Comparison of ENCODE assay signal across 9 cellular contexts in the genomic region with DNA sequence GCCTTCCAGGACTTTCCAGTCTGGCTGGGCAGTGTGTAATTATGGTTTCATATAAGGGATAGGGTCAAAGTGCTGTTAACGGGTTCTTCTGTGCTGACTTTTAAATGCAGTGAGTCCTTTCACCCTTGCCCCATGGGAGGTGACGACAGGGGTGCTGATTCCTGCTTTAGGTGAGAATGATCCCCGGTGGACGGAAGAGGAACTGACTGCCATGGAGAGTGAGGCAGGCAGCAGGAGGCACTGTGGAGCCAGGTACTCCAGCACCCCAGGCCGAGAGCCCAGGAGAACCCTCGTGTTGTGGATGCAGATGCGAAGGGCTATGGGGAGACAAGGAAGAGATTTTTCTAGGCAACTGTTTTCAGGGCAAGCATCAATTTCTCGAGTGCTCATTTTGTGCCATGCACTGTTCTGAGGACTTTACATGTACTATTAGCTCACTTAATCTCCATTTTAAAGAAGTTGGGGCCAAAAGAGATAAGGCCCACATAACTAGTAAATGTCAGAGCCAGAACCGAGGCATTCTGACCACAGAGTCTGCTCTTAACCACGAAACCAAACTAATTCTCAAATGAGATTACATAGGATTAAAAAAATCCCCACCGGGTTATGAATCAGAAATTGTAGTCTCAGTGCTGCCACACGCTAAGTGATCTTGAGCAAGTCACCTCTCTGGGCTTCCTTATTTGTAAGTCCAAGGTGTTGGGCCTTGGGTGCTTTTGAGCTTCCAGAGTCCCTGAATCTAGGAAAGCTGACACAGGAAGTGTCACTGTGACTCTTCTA. TPM values are rescaled to one million over a fixed set of nuclear protein-coding genes. Genes with fewer than 3 reads are reported as not detected.
A peak's percentile ranks its signal among the peaks of the same experiment; 100 is the strongest.
DNase-seq lines count a peak whose midpoint lies in the region; TF ChIP-seq lines count a peak whose summit lies in the region.
"Had no signal": no experiment of that assay in that cellular context is flagged by ENCODE, and none has a peak within 500 bp of the region (broad histone marks: within the 10 kb centered on the region; RNA-seq: fewer than 3 reads in every experiment).

No MANE protein-coding gene starts in this region.

- peaks cover 34% of the 10 kb centered on the region for H3K4me1 Mint-ChIP-seq in activated CD4-positive, alpha-beta T cell treated with anti-CD3 and anti-CD28 coated beads, Interleukin-2, amount 10 ng/mL, durations not matched to agents 24 days and 14 days
- H3K4me1 Mint-ChIP-seq in mesothelial cell of epicardium, result peaks cover 13% of the 10 kb centered on the region

- peaks cover 16% of the 10 kb centered on the region for H3K36me3 Mint-ChIP-seq in activated CD4-positive, alpha-beta T cell treated with anti-CD3 and anti-CD28 coated beads, Interleukin-2, amount 10 ng/mL, durations not matched to agents 24 days and 14 days (ENCODE audit: low read depth)
- H3K36me3 Mint-ChIP-seq in mesothelial cell of epicardium, result peaks cover 10% of the 10 kb centered on the region

- no peaks in the 10 kb centered on the region for H3K9me3 ChIP-seq in A673 (ENCODE audit: low read depth, low read length, poor library complexity, severe bottlenecking)

- peak overlapping the region; percentile 62 for H3K27ac Mint-ChIP-seq in activated CD4-positive, alpha-beta T cell treated with anti-CD3 and anti-CD28 coated beads, Interleukin-2, amount 10 ng/mL, durations not matched to agents 24 days and 14 days
- H3K27ac Mint-ChIP-seq in mesothelial cell of epicardium, result no peak overlapping the region
- H3K27ac Mint-ChIP-seq: activated naive CD4-positive, alpha-beta T cell treated with anti-CD3 and anti-CD28 coated beads, Interleukin-2, amount 50 U/mL, for 24 hours had no signal

- H3K4me1 ChIP-seq in A673 (ENCODE audit: insufficient read depth, low read length, poor library complexity, severe bottlenecking), result peaks cover 14% of the 10 kb centered on the region

- no peaks in the 10 kb centered on the region for H3K9me3 Mint-ChIP-seq in activated CD4-positive, alpha-beta T cell treated with anti-CD3 and anti-CD28 coated beads, Interleukin-2, amount 10 ng/mL, durations not matched to agents 24 days and 14 days
- no peaks in the 10 kb centered on the region for H3K9me3 Mint-ChIP-seq in mesothelial cell of epicardium
- H3K9me3 Mint-ChIP-seq: activated naive CD4-positive, alpha-beta T cell treated with anti-CD3 and anti-CD28 coated beads, Interleukin-2, amount 50 U/mL, for 24 hours had no signal

- peak overlapping the region; percentile 65 for H3K4me3 Mint-ChIP-seq in activated CD4-positive, alpha-beta T cell treated with anti-CD3 and anti-CD28 coated beads, Interleukin-2, amount 10 ng/mL, durations not matched to agents 24 days and 14 days
- no peak overlapping the region for H3K4me3 Mint-ChIP-seq in mesothelial cell of epicardium
- H3K4me3 Mint-ChIP-seq: activated naive CD4-positive, alpha-beta T cell treated with anti-CD3 and anti-CD28 coated beads, Interleukin-2, amount 50 U/mL, for 24 hours had no signal

- DNase-seq in A673 (ENCODE audit: low spot score) (peak; percentile 36), H7 (peak; percentile 59), glomerular visceral epithelial cell (ENCODE audit: extremely low spot score) (peak; percentile 54), mesothelial cell of epicardium (ENCODE audit: low spot score in 2 of 2, unreplicated experiment in 2 of 2) (no peak), NOMO-1 (lab: John Stamatoyannopoulos, UW; ENCODE audit: unreplicated experiment in 2 of 2) (no peak), UCSD-AML1 (lab: John Stamatoyannopoulos, UW; ENCODE audit: unreplicated experiment) (no peak), ecto neural progenitor cell (ENCODE audit: low spot score) (no peak)
- peak; percentile 74 for DNase-seq in activated CD4-positive, alpha-beta T cell treated with anti-CD3 and anti-CD28 coated beads, Interleukin-2, amount 10 ng/mL, durations not matched to agents 24 days and 14 days

- BruUV-seq in A673 (replicated peaks; lab: Mats Ljungman, UMichigan), result no TSS peak

- intact Hi-C loops in A673 (cut with micrococcal nuclease; ENCODE audit: unreplicated experiment), result no loop called here
- intact Hi-C loops in activated CD4-positive, alpha-beta T cell treated with anti-CD3 and anti-CD28 coated beads, Interleukin-2, amount 10 ng/mL, durations not matched to agents 24 days and 14 days (cut with micrococcal nuclease), result no loop called here

- CTCF ChIA-PET in A673 (lab: Charles Lee), result interaction anchor here (0.9 kb wide), 1 partner anchor 184 kb away, joined by 3 read pairs; no protein-coding TSS in a partner anchor

- POLR2A ChIA-PET in A673 (lab: Charles Lee; ENCODE audit: low non-redundant PET), result no interaction called here

- TF ChIP-seq CTCF in A673 (conservative IDR thresholded peaks at IDR 0.05; ENCODE audit: low read depth, low read length) (peak; percentile 63), mesothelial cell of epicardium (IDR thresholded peaks at IDR 0.05; ENCODE audit: unreplicated experiment) (no peak)

- H3K4me3 ChIP-seq in A673 (ENCODE audit: low read depth, low read length, poor library complexity, severe bottlenecking) (no peak overlapping the region), H7 (ENCODE audit: insufficient read depth, low read depth, low read length) (no peak overlapping the region)

- no peak overlapping the region for H3K27ac ChIP-seq in A673 (ENCODE audit: low read depth, low read length, poor library complexity, severe bottlenecking)

- H3K27me3 Mint-ChIP-seq in activated CD4-positive, alpha-beta T cell treated with anti-CD3 and anti-CD28 coated beads, Interleukin-2, amount 10 ng/mL, durations not matched to agents 24 days and 14 days, result no peaks in the 10 kb centered on the region
- no peaks in the 10 kb centered on the region for H3K27me3 Mint-ChIP-seq in mesothelial cell of epicardium (ENCODE audit: low read depth)
- H3K27me3 Mint-ChIP-seq: activated naive CD4-positive, alpha-beta T cell treated with anti-CD3 and anti-CD28 coated beads, Interleukin-2, amount 50 U/mL, for 24 hours had no signal

- H3K36me3 ChIP-seq in A673 (ENCODE audit: insufficient read depth, low read length, poor library complexity, severe bottlenecking) (no peaks in the 10 kb centered on the region), H7 (replicated peaks; ENCODE audit: control insufficient read depth, insufficient read depth, low read length) (peaks cover 1% of the 10 kb centered on the region)

- H3K27me3 ChIP-seq in A673 (replicated peaks; ENCODE audit: insufficient read depth, low read depth, low read length, poor library complexity), result no peaks in the 10 kb centered on the region
- H3K27me3 ChIP-seq in H7 (ENCODE audit: control insufficient read depth, insufficient read depth, low read length), result no peaks in the 10 kb centered on the region

RNA-seq across cellular contexts. Expression of gene STPG1, which starts 28.2 kb away (rescaled TPM):
- total RNA-seq in A673 (2021), result 7.2 and 8.6 TPM in 2 replicates
- total RNA-seq in H7 (2014; rRNA removed; shearing (Covaris generic)), result 13.8 and 18.7 TPM in 2 replicates
- 3.8 and 5.0 TPM in 2 replicates for total RNA-seq in activated CD4-positive, alpha-beta T cell treated with anti-CD3 and anti-CD28 coated beads, Interleukin-2, amount 10 ng/mL, durations not matched to agents 24 days and 14 days
- total RNA-seq in mesothelial cell of epicardium, result 8.8 to 9.4 TPM (median 8.8 TPM) in 3 replicates

RNA-seq across cellular contexts. Expression of gene NIPAL3, which starts 30.3 kb away (rescaled TPM):
- total RNA-seq in A673 (2021) (6.5 and 7.3 TPM in 2 replicates), mesothelial cell of epicardium (19.3 to 21.3 TPM (median 20.6 TPM) in 3 replicates)
- total RNA-seq in H7 (2014; rRNA removed; shearing (Covaris generic)), result 8.9 and 21.9 TPM in 2 replicates
- total RNA-seq in activated CD4-positive, alpha-beta T cell treated with anti-CD3 and anti-CD28 coated beads, Interleukin-2, amount 10 ng/mL, durations not matched to agents 24 days and 14 days, result 25.1 and 26.3 TPM in 2 replicates

Comparison
In these comparisons a context has a peak if more than half of its experiments do, and no peak if none do; other contexts are left out.
1. DNase-seq: peak in A673 (single experiment), H7 (single experiment), activated CD4-positive, alpha-beta T cell treated with anti-CD3 and anti-CD28 coated beads, Interleukin-2, amount 10 ng/mL, durations not matched to agents 24 days and 14 days (single experiment) and glomerular visceral epithelial cell (single experiment); none in mesothelial cell of epicardium (0 of 2), NOMO-1 (0 of 2), UCSD-AML1 (single experiment) and ecto neural progenitor cell (single experiment).